In the genomic region with DNA sequence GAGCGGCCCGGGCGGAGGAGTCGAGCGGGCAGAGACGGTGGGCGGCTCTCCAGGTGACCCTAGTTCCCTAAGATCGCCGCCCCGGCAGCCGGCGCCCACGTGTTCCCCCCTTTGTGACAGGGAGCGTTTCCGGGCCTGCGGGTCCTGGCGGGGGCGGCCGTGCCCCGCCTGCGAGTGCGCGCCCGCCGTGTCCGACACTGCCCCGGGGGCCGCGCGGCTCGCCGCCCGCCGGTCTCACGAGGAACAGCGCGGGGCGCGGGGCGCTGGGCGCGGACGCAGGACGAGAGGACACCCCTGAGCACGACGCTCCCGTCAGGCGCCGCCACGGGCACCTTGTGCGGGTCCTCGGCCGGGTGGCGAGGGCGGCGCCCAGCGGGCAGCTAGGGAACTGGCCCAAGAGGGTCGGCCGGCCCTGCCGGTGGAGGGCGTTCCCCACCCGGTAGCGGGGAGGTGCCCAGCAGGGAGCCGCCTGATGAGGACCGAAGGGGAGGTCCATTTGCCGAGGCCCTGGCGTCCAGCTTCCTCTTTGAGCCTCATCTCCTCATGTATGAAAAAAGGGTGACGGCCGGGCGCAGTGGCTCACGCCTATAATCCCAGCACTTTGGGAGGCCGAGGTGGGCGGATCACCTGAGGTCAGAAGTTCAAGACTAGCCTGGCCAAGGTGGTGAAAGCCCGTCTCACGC, we compare ENCODE assay signal across 1 cellular context.
TF ChIP-seq lines count a peak whose summit lies in the region.

A gene (minus strand): TSS at position 137 of the 683 bp plus-strand sequence. CDS start 535 bp downstream, outside the sequence.

TF ChIP-seq in K562, 482 proteins besides CTCF, POLR2A, EP300 and RAD21 (continued from another document and continues in another):
- TF ChIP-seq NR1H2 (CRISPR knock-in tag; IDR thresholded peaks at IDR 0.05), result peak; percentile 96
- TF ChIP-seq, protein P1, sequence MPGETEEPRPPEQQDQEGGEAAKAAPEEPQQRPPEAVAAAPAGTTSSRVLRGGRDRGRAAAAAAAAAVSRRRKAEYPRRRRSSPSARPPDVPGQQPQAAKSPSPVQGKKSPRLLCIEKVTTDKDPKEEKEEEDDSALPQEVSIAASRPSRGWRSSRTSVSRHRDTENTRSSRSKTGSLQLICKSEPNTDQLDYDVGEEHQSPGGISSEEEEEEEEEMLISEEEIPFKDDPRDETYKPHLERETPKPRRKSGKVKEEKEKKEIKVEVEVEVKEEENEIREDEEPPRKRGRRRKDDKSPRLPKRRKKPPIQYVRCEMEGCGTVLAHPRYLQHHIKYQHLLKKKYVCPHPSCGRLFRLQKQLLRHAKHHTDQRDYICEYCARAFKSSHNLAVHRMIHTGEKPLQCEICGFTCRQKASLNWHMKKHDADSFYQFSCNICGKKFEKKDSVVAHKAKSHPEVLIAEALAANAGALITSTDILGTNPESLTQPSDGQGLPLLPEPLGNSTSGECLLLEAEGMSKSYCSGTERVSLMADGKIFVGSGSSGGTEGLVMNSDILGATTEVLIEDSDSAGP (CRISPR knock-in tag; IDR thresholded peaks at IDR 0.05), result 0 out of 2 replicates have a peak, but pooled peaks have one; percentile 74
- TF ChIP-seq NCOA2 (IDR thresholded peaks at IDR 0.05; ENCODE audit: partially characterized antibody in 2 of 2), result peak in 1 of 2 experiments; percentile 96
- TF ChIP-seq SRSF9 (IDR thresholded peaks at IDR 0.05; ENCODE audit: borderline replicate concordance, low read depth, low read length), result no peak
- peak in 1 of 2 experiments; percentile 84; a peak in 2 of 4 replicates for TF ChIP-seq SRF (CRISPR knock-in tag; IDR thresholded peaks at IDR 0.05)
- TF ChIP-seq HIVEP1 (CRISPR knock-in tag; IDR thresholded peaks at IDR 0.05), result no peak
- TF ChIP-seq NFXL1 (CRISPR knock-in tag; IDR thresholded peaks at IDR 0.05), result no peak
- TF ChIP-seq MAFK (IDR thresholded peaks at IDR 0.05; ENCODE audit: low read length), result peak; percentile 49
- TF ChIP-seq ZBED1 (IDR thresholded peaks at IDR 0.05), result peak; percentile 25; the same call in 1 of the 2 replicates
- TF ChIP-seq, protein P2, sequence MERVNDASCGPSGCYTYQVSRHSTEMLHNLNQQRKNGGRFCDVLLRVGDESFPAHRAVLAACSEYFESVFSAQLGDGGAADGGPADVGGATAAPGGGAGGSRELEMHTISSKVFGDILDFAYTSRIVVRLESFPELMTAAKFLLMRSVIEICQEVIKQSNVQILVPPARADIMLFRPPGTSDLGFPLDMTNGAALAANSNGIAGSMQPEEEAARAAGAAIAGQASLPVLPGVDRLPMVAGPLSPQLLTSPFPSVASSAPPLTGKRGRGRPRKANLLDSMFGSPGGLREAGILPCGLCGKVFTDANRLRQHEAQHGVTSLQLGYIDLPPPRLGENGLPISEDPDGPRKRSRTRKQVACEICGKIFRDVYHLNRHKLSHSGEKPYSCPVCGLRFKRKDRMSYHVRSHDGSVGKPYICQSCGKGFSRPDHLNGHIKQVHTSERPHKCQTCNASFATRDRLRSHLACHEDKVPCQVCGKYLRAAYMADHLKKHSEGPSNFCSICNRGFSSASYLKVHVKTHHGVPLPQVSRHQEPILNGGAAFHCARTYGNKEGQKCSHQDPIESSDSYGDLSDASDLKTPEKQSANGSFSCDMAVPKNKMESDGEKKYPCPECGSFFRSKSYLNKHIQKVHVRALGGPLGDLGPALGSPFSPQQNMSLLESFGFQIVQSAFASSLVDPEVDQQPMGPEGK (CRISPR knock-in tag; IDR thresholded peaks at IDR 0.05; ENCODE audit: borderline replicate concordance), result no peak
- TF ChIP-seq PHB (CRISPR knock-in tag; IDR thresholded peaks at IDR 0.05), result no peak
- TF ChIP-seq ELF1 (tag; IDR thresholded peaks at IDR 0.05), result peak; percentile 98
- TF ChIP-seq, protein P3, sequence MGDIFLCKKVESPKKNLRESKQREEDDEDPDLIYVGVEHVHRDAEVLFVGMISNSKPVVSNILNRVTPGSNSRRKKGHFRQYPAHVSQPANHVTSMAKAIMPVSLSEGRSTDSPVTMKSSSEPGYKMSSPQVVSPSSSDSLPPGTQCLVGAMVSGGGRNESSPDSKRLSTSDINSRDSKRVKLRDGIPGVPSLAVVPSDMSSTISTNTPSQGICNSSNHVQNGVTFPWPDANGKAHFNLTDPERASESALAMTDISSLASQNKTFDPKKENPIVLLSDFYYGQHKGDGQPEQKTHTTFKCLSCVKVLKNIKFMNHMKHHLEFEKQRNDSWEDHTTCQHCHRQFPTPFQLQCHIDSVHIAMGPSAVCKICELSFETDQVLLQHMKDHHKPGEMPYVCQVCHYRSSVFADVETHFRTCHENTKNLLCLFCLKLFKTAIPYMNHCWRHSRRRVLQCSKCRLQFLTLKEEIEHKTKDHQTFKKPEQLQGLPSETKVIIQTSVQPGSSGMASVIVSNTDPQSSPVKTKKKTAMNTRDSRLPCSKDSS (IDR thresholded peaks at IDR 0.05; ENCODE audit: low read depth, partially characterized antibody), result no peak
- TF ChIP-seq, protein P4, sequence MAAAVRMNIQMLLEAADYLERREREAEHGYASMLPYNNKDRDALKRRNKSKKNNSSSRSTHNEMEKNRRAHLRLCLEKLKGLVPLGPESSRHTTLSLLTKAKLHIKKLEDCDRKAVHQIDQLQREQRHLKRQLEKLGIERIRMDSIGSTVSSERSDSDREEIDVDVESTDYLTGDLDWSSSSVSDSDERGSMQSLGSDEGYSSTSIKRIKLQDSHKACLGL (CRISPR knock-in tag; IDR thresholded peaks at IDR 0.05; ENCODE audit: borderline replicate concordance, poor library complexity, severe bottlenecking), result peak; percentile 100
- TF ChIP-seq SETDB1 (IDR thresholded peaks at IDR 0.05; ENCODE audit: low read length), result no peak
- TF ChIP-seq, protein P5, sequence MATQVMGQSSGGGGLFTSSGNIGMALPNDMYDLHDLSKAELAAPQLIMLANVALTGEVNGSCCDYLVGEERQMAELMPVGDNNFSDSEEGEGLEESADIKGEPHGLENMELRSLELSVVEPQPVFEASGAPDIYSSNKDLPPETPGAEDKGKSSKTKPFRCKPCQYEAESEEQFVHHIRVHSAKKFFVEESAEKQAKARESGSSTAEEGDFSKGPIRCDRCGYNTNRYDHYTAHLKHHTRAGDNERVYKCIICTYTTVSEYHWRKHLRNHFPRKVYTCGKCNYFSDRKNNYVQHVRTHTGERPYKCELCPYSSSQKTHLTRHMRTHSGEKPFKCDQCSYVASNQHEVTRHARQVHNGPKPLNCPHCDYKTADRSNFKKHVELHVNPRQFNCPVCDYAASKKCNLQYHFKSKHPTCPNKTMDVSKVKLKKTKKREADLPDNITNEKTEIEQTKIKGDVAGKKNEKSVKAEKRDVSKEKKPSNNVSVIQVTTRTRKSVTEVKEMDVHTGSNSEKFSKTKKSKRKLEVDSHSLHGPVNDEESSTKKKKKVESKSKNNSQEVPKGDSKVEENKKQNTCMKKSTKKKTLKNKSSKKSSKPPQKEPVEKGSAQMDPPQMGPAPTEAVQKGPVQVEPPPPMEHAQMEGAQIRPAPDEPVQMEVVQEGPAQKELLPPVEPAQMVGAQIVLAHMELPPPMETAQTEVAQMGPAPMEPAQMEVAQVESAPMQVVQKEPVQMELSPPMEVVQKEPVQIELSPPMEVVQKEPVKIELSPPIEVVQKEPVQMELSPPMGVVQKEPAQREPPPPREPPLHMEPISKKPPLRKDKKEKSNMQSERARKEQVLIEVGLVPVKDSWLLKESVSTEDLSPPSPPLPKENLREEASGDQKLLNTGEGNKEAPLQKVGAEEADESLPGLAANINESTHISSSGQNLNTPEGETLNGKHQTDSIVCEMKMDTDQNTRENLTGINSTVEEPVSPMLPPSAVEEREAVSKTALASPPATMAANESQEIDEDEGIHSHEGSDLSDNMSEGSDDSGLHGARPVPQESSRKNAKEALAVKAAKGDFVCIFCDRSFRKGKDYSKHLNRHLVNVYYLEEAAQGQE (CRISPR knock-in tag; IDR thresholded peaks at IDR 0.05; ENCODE audit: low read depth), result peak; percentile 91; the same call in 1 of the 2 replicates
- no peak for TF ChIP-seq ARNT (IDR thresholded peaks at IDR 0.05)
- TF ChIP-seq, protein P6, sequence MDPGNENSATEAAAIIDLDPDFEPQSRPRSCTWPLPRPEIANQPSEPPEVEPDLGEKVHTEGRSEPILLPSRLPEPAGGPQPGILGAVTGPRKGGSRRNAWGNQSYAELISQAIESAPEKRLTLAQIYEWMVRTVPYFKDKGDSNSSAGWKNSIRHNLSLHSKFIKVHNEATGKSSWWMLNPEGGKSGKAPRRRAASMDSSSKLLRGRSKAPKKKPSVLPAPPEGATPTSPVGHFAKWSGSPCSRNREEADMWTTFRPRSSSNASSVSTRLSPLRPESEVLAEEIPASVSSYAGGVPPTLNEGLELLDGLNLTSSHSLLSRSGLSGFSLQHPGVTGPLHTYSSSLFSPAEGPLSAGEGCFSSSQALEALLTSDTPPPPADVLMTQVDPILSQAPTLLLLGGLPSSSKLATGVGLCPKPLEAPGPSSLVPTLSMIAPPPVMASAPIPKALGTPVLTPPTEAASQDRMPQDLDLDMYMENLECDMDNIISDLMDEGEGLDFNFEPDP (CRISPR knock-in tag; IDR thresholded peaks at IDR 0.05), result peak; percentile 69; the same call in 1 of the 2 replicates
- TF ChIP-seq CBX5 (IDR thresholded peaks at IDR 0.05; ENCODE audit: borderline replicate concordance, low read depth), result peak; percentile 61; the same call in 1 of the 2 replicates
- TF ChIP-seq BCL6 (CRISPR knock-in tag; IDR thresholded peaks at IDR 0.05), result no peak
- no peak for TF ChIP-seq TSC22D4 (tag; IDR thresholded peaks at IDR 0.05)
- TF ChIP-seq, protein P7, sequence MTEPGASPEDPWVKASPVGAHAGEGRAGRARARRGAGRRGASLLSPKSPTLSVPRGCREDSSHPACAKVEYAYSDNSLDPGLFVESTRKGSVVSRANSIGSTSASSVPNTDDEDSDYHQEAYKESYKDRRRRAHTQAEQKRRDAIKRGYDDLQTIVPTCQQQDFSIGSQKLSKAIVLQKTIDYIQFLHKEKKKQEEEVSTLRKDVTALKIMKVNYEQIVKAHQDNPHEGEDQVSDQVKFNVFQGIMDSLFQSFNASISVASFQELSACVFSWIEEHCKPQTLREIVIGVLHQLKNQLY (CRISPR knock-in tag; conservative IDR thresholded peaks at IDR 0.05), result peak; percentile 24 to 74; a peak in 1 of 4 replicates
- TF ChIP-seq RAD51 (IDR thresholded peaks at IDR 0.05; ENCODE audit: borderline replicate concordance, low read depth), result peak; percentile 25; the same call in 1 of the 2 replicates
- TF ChIP-seq TAF1 (IDR thresholded peaks at IDR 0.05; ENCODE audit: control insufficient read depth, extremely low read depth, insufficient read depth, low read length, severe bottlenecking), result peak; percentile 74
- peak; percentile 92 for TF ChIP-seq POLR2G (IDR thresholded peaks at IDR 0.05; ENCODE audit: low read depth, low read length)
- TF ChIP-seq KAT8 (IDR thresholded peaks at IDR 0.05; ENCODE audit: low read depth), result no peak
- peak; percentile 58 to 75 for TF ChIP-seq TRIM24 (IDR thresholded peaks at IDR 0.05)
- no peak for TF ChIP-seq YBX1 (IDR thresholded peaks at IDR 0.05)
- peak; percentile 89 for TF ChIP-seq E2F3 (CRISPR knock-in tag; IDR thresholded peaks at IDR 0.05)
- TF ChIP-seq NFIC (IDR thresholded peaks at IDR 0.05), result peak; percentile 79
- TF ChIP-seq MAZ (CRISPR knock-in tag; conservative IDR thresholded peaks at IDR 0.05 in 1 of 2, IDR thresholded peaks at IDR 0.05 in 1 of 2), result peak; percentile 95 to 99
- TF ChIP-seq, protein P8, sequence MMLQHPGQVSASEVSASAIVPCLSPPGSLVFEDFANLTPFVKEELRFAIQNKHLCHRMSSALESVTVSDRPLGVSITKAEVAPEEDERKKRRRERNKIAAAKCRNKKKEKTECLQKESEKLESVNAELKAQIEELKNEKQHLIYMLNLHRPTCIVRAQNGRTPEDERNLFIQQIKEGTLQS (IDR thresholded peaks at IDR 0.05), result 0 out of 2 replicates have a peak, but pooled peaks have one; percentile 12
- TF ChIP-seq, protein P8 (CRISPR knock-in tag; conservative IDR thresholded peaks at IDR 0.05), result peak; percentile 72
- TF ChIP-seq RUNX1 (IDR thresholded peaks at IDR 0.05; ENCODE audit: low read depth), result peak; percentile 76
- TF ChIP-seq ZNF717 (CRISPR knock-in tag; IDR thresholded peaks at IDR 0.05), result no peak
- TF ChIP-seq, protein P9, sequence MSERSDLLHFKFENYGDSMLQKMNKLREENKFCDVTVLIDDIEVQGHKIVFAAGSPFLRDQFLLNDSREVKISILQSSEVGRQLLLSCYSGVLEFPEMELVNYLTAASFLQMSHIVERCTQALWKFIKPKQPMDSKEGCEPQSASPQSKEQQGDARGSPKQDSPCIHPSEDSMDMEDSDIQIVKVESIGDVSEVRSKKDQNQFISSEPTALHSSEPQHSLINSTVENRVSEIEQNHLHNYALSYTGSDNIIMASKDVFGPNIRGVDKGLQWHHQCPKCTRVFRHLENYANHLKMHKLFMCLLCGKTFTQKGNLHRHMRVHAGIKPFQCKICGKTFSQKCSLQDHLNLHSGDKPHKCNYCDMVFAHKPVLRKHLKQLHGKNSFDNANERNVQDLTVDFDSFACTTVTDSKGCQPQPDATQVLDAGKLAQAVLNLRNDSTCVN (CRISPR knock-in tag; IDR thresholded peaks at IDR 0.05), result no peak; the same call in 1 of the 2 replicates
- peak; percentile 78 for TF ChIP-seq TAF7 (tag; IDR thresholded peaks at IDR 0.05)
- TF ChIP-seq, protein P10, sequence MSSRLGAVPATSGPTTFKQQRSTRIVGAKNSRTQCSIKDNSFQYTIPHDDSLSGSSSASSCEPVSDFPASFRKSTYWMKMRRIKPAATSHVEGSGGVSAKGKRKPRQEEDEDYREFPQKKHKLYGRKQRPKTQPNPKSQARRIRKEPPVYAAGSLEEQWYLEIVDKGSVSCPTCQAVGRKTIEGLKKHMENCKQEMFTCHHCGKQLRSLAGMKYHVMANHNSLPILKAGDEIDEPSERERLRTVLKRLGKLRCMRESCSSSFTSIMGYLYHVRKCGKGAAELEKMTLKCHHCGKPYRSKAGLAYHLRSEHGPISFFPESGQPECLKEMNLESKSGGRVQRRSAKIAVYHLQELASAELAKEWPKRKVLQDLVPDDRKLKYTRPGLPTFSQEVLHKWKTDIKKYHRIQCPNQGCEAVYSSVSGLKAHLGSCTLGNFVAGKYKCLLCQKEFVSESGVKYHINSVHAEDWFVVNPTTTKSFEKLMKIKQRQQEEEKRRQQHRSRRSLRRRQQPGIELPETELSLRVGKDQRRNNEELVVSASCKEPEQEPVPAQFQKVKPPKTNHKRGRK (tag; IDR thresholded peaks at IDR 0.05), result no peak
- TF ChIP-seq ESRRA (IDR thresholded peaks at IDR 0.05; ENCODE audit: borderline replicate concordance, low read depth), result peak; percentile 93
- peak; percentile 83; the same call in 1 of the 2 replicates for TF ChIP-seq MTA1 (IDR thresholded peaks at IDR 0.05; ENCODE audit: borderline replicate concordance)
- peak; percentile 90 for TF ChIP-seq ZBTB17 (CRISPR knock-in tag; IDR thresholded peaks at IDR 0.05)
- no peak for TF ChIP-seq KDM2B (CRISPR knock-in tag; IDR thresholded peaks at IDR 0.05)
- TF ChIP-seq, protein P11, sequence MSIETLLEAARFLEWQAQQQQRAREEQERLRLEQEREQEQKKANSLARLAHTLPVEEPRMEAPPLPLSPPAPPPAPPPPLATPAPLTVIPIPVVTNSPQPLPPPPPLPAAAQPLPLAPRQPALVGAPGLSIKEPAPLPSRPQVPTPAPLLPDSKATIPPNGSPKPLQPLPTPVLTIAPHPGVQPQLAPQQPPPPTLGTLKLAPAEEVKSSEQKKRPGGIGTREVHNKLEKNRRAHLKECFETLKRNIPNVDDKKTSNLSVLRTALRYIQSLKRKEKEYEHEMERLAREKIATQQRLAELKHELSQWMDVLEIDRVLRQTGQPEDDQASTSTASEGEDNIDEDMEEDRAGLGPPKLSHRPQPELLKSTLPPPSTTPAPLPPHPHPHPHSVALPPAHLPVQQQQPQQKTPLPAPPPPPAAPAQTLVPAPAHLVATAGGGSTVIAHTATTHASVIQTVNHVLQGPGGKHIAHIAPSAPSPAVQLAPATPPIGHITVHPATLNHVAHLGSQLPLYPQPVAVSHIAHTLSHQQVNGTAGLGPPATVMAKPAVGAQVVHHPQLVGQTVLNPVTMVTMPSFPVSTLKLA (conservative IDR thresholded peaks at IDR 0.05), result peak; percentile 99 to 100; a peak in 3 of 4 replicates
